In the genomic region with DNA sequence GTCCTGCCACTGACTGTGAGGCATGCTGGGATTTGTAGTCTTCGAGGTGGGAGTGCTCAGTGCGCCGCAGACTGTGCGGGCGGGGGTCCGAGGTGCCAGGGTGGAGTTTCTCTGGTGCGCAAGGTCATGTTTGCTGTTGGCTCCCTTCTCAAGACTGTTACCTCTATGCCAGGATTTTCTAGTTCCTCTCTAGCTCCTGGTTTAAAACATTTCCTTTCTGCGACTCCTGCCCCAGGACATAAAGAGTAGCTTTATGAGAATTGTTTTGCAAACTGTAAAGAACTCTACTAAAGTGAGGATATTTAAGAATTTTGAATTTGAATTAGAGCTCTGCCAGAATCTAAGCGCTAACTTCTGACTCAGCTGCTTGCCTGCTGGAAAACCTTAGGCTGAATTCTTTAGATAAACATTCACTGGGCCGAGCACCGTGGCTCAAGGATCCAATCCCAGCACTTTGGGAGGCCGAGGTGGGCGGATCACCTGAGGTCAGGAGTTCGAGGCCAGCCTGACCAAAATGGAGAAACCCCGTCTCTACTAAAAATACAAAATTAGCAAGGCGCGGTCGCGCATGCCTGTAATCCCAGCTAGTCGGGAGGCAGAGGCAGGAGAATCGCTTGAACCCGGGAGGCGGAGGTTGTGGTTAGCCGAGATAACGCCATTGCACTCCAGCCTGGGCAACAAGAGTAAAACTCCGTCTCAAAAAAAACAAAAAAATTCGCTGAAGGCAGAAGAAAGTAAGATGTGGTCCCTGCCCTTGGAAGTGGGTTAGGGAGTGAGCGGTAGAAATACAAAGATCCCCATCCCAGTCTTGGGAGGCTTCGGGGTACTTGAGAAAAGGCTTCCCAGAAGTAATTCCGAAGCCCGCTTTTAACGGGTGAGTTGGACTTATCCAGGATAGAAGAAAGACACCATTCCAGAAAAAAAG, we compare ENCODE assay signal across 1 cellular context.
TF ChIP-seq lines count a peak whose summit lies in the region.

No MANE protein-coding gene starts in this region.

TF ChIP-seq in K562, 482 proteins besides CTCF, POLR2A, EP300 and RAD21 (continued from another document and continues in another):
- TF ChIP-seq, protein P1, sequence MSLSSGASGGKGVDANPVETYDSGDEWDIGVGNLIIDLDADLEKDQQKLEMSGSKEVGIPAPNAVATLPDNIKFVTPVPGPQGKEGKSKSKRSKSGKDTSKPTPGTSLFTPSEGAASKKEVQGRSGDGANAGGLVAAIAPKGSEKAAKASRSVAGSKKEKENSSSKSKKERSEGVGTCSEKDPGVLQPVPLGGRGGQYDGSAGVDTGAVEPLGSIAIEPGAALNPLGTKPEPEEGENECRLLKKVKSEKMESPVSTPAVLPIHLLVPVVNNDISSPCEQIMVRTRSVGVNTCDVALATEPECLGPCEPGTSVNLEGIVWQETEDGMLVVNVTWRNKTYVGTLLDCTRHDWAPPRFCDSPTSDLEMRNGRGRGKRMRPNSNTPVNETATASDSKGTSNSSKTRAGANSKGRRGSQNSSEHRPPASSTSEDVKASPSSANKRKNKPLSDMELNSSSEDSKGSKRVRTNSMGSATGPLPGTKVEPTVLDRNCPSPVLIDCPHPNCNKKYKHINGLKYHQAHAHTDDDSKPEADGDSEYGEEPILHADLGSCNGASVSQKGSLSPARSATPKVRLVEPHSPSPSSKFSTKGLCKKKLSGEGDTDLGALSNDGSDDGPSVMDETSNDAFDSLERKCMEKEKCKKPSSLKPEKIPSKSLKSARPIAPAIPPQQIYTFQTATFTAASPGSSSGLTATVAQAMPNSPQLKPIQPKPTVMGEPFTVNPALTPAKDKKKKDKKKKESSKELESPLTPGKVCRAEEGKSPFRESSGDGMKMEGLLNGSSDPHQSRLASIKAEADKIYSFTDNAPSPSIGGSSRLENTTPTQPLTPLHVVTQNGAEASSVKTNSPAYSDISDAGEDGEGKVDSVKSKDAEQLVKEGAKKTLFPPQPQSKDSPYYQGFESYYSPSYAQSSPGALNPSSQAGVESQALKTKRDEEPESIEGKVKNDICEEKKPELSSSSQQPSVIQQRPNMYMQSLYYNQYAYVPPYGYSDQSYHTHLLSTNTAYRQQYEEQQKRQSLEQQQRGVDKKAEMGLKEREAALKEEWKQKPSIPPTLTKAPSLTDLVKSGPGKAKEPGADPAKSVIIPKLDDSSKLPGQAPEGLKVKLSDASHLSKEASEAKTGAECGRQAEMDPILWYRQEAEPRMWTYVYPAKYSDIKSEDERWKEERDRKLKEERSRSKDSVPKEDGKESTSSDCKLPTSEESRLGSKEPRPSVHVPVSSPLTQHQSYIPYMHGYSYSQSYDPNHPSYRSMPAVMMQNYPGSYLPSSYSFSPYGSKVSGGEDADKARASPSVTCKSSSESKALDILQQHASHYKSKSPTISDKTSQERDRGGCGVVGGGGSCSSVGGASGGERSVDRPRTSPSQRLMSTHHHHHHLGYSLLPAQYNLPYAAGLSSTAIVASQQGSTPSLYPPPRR (CRISPR knock-in tag; IDR thresholded peaks at IDR 0.05; ENCODE audit: borderline replicate concordance) = no peak
- TF ChIP-seq, protein P2, sequence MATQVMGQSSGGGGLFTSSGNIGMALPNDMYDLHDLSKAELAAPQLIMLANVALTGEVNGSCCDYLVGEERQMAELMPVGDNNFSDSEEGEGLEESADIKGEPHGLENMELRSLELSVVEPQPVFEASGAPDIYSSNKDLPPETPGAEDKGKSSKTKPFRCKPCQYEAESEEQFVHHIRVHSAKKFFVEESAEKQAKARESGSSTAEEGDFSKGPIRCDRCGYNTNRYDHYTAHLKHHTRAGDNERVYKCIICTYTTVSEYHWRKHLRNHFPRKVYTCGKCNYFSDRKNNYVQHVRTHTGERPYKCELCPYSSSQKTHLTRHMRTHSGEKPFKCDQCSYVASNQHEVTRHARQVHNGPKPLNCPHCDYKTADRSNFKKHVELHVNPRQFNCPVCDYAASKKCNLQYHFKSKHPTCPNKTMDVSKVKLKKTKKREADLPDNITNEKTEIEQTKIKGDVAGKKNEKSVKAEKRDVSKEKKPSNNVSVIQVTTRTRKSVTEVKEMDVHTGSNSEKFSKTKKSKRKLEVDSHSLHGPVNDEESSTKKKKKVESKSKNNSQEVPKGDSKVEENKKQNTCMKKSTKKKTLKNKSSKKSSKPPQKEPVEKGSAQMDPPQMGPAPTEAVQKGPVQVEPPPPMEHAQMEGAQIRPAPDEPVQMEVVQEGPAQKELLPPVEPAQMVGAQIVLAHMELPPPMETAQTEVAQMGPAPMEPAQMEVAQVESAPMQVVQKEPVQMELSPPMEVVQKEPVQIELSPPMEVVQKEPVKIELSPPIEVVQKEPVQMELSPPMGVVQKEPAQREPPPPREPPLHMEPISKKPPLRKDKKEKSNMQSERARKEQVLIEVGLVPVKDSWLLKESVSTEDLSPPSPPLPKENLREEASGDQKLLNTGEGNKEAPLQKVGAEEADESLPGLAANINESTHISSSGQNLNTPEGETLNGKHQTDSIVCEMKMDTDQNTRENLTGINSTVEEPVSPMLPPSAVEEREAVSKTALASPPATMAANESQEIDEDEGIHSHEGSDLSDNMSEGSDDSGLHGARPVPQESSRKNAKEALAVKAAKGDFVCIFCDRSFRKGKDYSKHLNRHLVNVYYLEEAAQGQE (CRISPR knock-in tag; IDR thresholded peaks at IDR 0.05; ENCODE audit: low read depth) = no peak
- peak; percentile 91 for TF ChIP-seq SP1 (CRISPR knock-in tag; IDR thresholded peaks at IDR 0.05)
- TF ChIP-seq SMARCB1 (IDR thresholded peaks at IDR 0.05; ENCODE audit: insufficient read length, low read depth) = no peak
- no peak for TF ChIP-seq ZNF354B (CRISPR knock-in tag; IDR thresholded peaks at IDR 0.05)
- peak; percentile 25 for TF ChIP-seq NFYB (IDR thresholded peaks at IDR 0.05; ENCODE audit: extremely low read depth, insufficient read length)
- no peak for TF ChIP-seq ZNF551 (CRISPR knock-in tag; IDR thresholded peaks at IDR 0.05)
- TF ChIP-seq PYGO2 (tag; IDR thresholded peaks at IDR 0.05) = no peak
- peak; percentile 96 for TF ChIP-seq NFRKB (IDR thresholded peaks at IDR 0.05; ENCODE audit: low read depth)
- no peak for TF ChIP-seq SAP30 (IDR thresholded peaks at IDR 0.05; ENCODE audit: borderline replicate concordance, insufficient read depth, low read depth, low read length, poor library complexity, severe bottlenecking)
- TF ChIP-seq EHMT2 (IDR thresholded peaks at IDR 0.05) = no peak
- peak; percentile 100 for TF ChIP-seq HCFC1 (IDR thresholded peaks at IDR 0.05; ENCODE audit: low read depth, low read length)
- peak; percentile 83; the same call in 1 of the 2 replicates for TF ChIP-seq DMBX1 (CRISPR knock-in tag; IDR thresholded peaks at IDR 0.05; ENCODE audit: borderline replicate concordance)
- peak; percentile 12; the same call in 1 of the 2 replicates for TF ChIP-seq ZNF24 (IDR thresholded peaks at IDR 0.05)
- TF ChIP-seq ZNF253 (CRISPR knock-in tag; conservative IDR thresholded peaks at IDR 0.05) = no peak
- TF ChIP-seq, protein P3, sequence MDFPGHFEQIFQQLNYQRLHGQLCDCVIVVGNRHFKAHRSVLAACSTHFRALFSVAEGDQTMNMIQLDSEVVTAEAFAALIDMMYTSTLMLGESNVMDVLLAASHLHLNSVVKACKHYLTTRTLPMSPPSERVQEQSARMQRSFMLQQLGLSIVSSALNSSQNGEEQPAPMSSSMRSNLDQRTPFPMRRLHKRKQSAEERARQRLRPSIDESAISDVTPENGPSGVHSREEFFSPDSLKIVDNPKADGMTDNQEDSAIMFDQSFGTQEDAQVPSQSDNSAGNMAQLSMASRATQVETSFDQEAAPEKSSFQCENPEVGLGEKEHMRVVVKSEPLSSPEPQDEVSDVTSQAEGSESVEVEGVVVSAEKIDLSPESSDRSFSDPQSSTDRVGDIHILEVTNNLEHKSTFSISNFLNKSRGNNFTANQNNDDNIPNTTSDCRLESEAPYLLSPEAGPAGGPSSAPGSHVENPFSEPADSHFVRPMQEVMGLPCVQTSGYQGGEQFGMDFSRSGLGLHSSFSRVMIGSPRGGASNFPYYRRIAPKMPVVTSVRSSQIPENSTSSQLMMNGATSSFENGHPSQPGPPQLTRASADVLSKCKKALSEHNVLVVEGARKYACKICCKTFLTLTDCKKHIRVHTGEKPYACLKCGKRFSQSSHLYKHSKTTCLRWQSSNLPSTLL (IDR thresholded peaks at IDR 0.05) = no peak
- 0 out of 2 replicates have a peak, but pooled peaks have one; percentile 12 for TF ChIP-seq NR2C1 (IDR thresholded peaks at IDR 0.05)
- peak; percentile 95 for TF ChIP-seq NR2C1 (tag; IDR thresholded peaks at IDR 0.05)
- no peak for TF ChIP-seq SETDB1 (IDR thresholded peaks at IDR 0.05; ENCODE audit: low read length)
- no peak for TF ChIP-seq U2AF2 (optimal IDR thresholded peaks at IDR 0.05; ENCODE audit: low read depth, low read length)
- peak; percentile 22; the same call in 1 of the 2 replicates for TF ChIP-seq GTF2E2 (tag; IDR thresholded peaks at IDR 0.05)
- no peak for TF ChIP-seq NFXL1 (CRISPR knock-in tag; IDR thresholded peaks at IDR 0.05)
- TF ChIP-seq MBD2 (IDR thresholded peaks at IDR 0.05; ENCODE audit: borderline replicate concordance, low read depth) = no peak; the same call in 1 of the 2 replicates
- TF ChIP-seq TRIM24 (IDR thresholded peaks at IDR 0.05) = no peak; a peak in 1 of 4 replicates
- TF ChIP-seq, protein P4, sequence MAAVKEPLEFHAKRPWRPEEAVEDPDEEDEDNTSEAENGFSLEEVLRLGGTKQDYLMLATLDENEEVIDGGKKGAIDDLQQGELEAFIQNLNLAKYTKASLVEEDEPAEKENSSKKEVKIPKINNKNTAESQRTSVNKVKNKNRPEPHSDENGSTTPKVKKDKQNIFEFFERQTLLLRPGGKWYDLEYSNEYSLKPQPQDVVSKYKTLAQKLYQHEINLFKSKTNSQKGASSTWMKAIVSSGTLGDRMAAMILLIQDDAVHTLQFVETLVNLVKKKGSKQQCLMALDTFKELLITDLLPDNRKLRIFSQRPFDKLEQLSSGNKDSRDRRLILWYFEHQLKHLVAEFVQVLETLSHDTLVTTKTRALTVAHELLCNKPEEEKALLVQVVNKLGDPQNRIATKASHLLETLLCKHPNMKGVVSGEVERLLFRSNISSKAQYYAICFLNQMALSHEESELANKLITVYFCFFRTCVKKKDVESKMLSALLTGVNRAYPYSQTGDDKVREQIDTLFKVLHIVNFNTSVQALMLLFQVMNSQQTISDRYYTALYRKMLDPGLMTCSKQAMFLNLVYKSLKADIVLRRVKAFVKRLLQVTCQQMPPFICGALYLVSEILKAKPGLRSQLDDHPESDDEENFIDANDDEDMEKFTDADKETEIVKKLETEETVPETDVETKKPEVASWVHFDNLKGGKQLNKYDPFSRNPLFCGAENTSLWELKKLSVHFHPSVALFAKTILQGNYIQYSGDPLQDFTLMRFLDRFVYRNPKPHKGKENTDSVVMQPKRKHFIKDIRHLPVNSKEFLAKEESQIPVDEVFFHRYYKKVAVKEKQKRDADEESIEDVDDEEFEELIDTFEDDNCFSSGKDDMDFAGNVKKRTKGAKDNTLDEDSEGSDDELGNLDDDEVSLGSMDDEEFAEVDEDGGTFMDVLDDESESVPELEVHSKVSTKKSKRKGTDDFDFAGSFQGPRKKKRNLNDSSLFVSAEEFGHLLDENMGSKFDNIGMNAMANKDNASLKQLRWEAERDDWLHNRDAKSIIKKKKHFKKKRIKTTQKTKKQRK (IDR thresholded peaks at IDR 0.05; ENCODE audit: borderline replicate concordance, low read depth, low read length) = no peak
- peak; percentile 68; the same call in 1 of the 2 replicates for TF ChIP-seq RNF2 (IDR thresholded peaks at IDR 0.05)
- no peak for TF ChIP-seq COPS2 (conservative IDR thresholded peaks at IDR 0.05)
- no peak for TF ChIP-seq FOXA1 (IDR thresholded peaks at IDR 0.05; ENCODE audit: borderline replicate concordance)
- no peak for TF ChIP-seq ZNF3 (CRISPR knock-in tag; IDR thresholded peaks at IDR 0.05)
- TF ChIP-seq FOXJ3 (CRISPR knock-in tag; IDR thresholded peaks at IDR 0.05) = no peak
- 0 out of 2 replicates have a peak, but pooled peaks have one; percentile 17 for TF ChIP-seq MIER1 (IDR thresholded peaks at IDR 0.05; ENCODE audit: low read depth)
- TF ChIP-seq, protein P5, sequence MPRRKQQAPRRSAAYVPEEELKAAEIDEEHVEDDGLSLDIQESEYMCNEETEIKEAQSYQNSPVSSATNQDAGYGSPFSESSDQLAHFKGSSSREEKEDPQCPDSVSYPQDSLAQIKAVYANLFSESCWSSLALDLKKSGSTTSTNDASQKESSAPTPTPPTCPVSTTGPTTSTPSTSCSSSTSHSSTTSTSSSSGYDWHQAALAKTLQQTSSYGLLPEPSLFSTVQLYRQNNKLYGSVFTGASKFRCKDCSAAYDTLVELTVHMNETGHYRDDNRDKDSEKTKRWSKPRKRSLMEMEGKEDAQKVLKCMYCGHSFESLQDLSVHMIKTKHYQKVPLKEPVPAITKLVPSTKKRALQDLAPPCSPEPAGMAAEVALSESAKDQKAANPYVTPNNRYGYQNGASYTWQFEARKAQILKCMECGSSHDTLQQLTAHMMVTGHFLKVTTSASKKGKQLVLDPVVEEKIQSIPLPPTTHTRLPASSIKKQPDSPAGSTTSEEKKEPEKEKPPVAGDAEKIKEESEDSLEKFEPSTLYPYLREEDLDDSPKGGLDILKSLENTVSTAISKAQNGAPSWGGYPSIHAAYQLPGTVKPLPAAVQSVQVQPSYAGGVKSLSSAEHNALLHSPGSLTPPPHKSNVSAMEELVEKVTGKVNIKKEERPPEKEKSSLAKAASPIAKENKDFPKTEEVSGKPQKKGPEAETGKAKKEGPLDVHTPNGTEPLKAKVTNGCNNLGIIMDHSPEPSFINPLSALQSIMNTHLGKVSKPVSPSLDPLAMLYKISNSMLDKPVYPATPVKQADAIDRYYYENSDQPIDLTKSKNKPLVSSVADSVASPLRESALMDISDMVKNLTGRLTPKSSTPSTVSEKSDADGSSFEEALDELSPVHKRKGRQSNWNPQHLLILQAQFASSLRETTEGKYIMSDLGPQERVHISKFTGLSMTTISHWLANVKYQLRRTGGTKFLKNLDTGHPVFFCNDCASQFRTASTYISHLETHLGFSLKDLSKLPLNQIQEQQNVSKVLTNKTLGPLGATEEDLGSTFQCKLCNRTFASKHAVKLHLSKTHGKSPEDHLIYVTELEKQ (CRISPR knock-in tag; IDR thresholded peaks at IDR 0.05) = no peak
- no peak for TF ChIP-seq RBM39 (optimal IDR thresholded peaks at IDR 0.05; ENCODE audit: low read depth, low read length)
- peak; percentile 65 for TF ChIP-seq HDGF (IDR thresholded peaks at IDR 0.05)
- TF ChIP-seq CREB1 (IDR thresholded peaks at IDR 0.05) = no peak
- TF ChIP-seq CREB1 (CRISPR knock-in tag; IDR thresholded peaks at IDR 0.05) = no peak
- TF ChIP-seq, protein P6, sequence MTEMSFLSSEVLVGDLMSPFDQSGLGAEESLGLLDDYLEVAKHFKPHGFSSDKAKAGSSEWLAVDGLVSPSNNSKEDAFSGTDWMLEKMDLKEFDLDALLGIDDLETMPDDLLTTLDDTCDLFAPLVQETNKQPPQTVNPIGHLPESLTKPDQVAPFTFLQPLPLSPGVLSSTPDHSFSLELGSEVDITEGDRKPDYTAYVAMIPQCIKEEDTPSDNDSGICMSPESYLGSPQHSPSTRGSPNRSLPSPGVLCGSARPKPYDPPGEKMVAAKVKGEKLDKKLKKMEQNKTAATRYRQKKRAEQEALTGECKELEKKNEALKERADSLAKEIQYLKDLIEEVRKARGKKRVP (CRISPR knock-in tag; IDR thresholded peaks at IDR 0.05) = peak; percentile 62
- TF ChIP-seq, protein P7, sequence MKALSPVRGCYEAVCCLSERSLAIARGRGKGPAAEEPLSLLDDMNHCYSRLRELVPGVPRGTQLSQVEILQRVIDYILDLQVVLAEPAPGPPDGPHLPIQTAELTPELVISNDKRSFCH (CRISPR knock-in tag; IDR thresholded peaks at IDR 0.05) = no peak
- TF ChIP-seq, protein P7 (tag; IDR thresholded peaks at IDR 0.05) = no peak; the same call in 1 of the 2 replicates
